25 cellular contexts compared by ENCODE assay signal in genomic region chr7:111414374-111414773, GRCh38.
"Had no signal": no experiment of that assay in that cellular context is flagged by ENCODE, and none has a peak within 500 bp of the region (broad histone marks: within the 10 kb centered on the region; RNA-seq: fewer than 3 reads in every experiment).

No MANE protein-coding gene starts in this region.

- H3K4me3 ChIP-seq: breast epithelium, lower lobe of right lung, pancreas, psoas muscle, suprapubic skin had no signal

- DNase-seq: activated B cell treated with CpG ODN at 0.5 μM for 24 hours; activated CD4-positive, alpha-beta T cell treated with anti-CD3 and anti-CD28 coated beads for 4 hours; activated CD4-positive, alpha-beta T cell treated with anti-CD3 and anti-CD28 coated beads, Interleukin-2, amount 50 U/mL, for 48 hours; activated CD8-positive, alpha-beta memory T cell treated with anti-CD3 and anti-CD28 coated beads, Interleukin-2, amount 50 U/mL, for 48 hours; activated naive CD4-positive, alpha-beta T cell; activated naive CD8-positive, alpha-beta T cell treated with anti-CD3 and anti-CD28 coated beads for 36 hours; activated T-cell treated with anti-CD3 and anti-CD28 coated beads, Interleukin-2, amount 50 U/mL, for 4 hours; amniotic stem cell; effector memory CD4-positive, alpha-beta T cell; islet precursor cell; left colon; lower lobe of right lung; natural killer cell; pancreas; stimulated activated CD4-positive, alpha-beta T cell treated with anti-CD3 and anti-CD28 coated beads, Interleukin-4, amount 100 ng/mL, for 24 hours; stimulated activated naive CD8-positive, alpha-beta T cell treated with anti-CD3 and anti-CD28 coated beads, Interleukin-15, amount 100 ng/mL, for 72 hours; T-helper 9 cell had no signal

- H3K27me3 ChIP-seq: breast epithelium, pancreas, right atrium auricular region, suprapubic skin, tibial nerve had no signal

- H3K4me3 Mint-ChIP-seq: activated B cell treated with CpG ODN at 0.5 μM for 24 hours; activated naive CD8-positive, alpha-beta T cell treated with anti-CD3 and anti-CD28 coated beads for 36 hours; activated T-cell treated with anti-CD3 and anti-CD28 coated beads, Interleukin-2, amount 50 U/mL, for 4 hours; central memory CD8-positive, alpha-beta T cell; natural killer cell; stimulated activated naive CD8-positive, alpha-beta T cell treated with anti-CD3 and anti-CD28 coated beads, Interleukin-15, amount 100 ng/mL, for 72 hours had no signal

- H3K4me1 Mint-ChIP-seq: central memory CD8-positive, alpha-beta T cell; natural killer cell had no signal

- H3K36me3 ChIP-seq: breast epithelium, lower lobe of right lung, pancreas, right atrium auricular region, suprapubic skin, tibial nerve had no signal

- H3K27ac Mint-ChIP-seq: activated B cell treated with CpG ODN at 0.5 μM for 24 hours; activated naive CD8-positive, alpha-beta T cell treated with anti-CD3 and anti-CD28 coated beads for 36 hours; activated T-helper 2 cell treated with anti-CD3 and anti-CD28 coated beads, Interferon-gamma antibody, Interleukin-2, Interleukin-4, amounts not matched to agents 10 μg/mL and 5 μg/mL and 100 μg/mL, durations not matched to agents 14 hours and 24 hours and 36 hours; natural killer cell; stimulated activated naive CD8-positive, alpha-beta T cell treated with anti-CD3 and anti-CD28 coated beads, Interleukin-15, amount 100 ng/mL, for 72 hours had no signal

- H3K27ac ChIP-seq: breast epithelium, lower lobe of right lung, pancreas, psoas muscle, right atrium auricular region, suprapubic skin, tibial nerve had no signal

- H3K9me3 Mint-ChIP-seq: activated B cell treated with CpG ODN at 0.5 μM for 24 hours; activated T-helper 2 cell treated with anti-CD3 and anti-CD28 coated beads, Interferon-gamma antibody, Interleukin-2, Interleukin-4, amounts not matched to agents 10 μg/mL and 5 μg/mL and 100 μg/mL, durations not matched to agents 14 hours and 24 hours and 36 hours; central memory CD8-positive, alpha-beta T cell had no signal

- H3K9me3 ChIP-seq: breast epithelium, lower lobe of right lung, pancreas, psoas muscle, right atrium auricular region, suprapubic skin, tibial nerve had no signal

- ATAC-seq: activated T-cell treated with anti-CD3 and anti-CD28 coated beads, Interleukin-2, amount 50 U/mL, for 4 hours; esophagus mucosa; left colon; lower lobe of right lung; natural killer cell; pancreas; stimulated activated naive CD8-positive, alpha-beta T cell treated with anti-CD3 and anti-CD28 coated beads, Interleukin-15, amount 100 ng/mL, for 72 hours had no signal

- H3K27me3 Mint-ChIP-seq: activated B cell treated with CpG ODN at 0.5 μM for 24 hours; activated naive CD8-positive, alpha-beta T cell treated with anti-CD3 and anti-CD28 coated beads for 36 hours; central memory CD8-positive, alpha-beta T cell; stimulated activated naive CD8-positive, alpha-beta T cell treated with anti-CD3 and anti-CD28 coated beads, Interleukin-15, amount 100 ng/mL, for 72 hours had no signal

- H3K4me1 ChIP-seq: breast epithelium, lower lobe of right lung, pancreas, psoas muscle, suprapubic skin had no signal
